ENCODE assay signal across 16 cellular contexts in genomic region chr6:93407186-93407585, GRCh38. TPM values are rescaled to one million over a fixed set of nuclear protein-coding genes. Genes with fewer than 3 reads are reported as not detected.
DNase-seq lines count a peak whose midpoint lies in the region; ATAC-seq, FAIRE-seq and TF ChIP-seq lines count a peak whose summit lies in the region.
"Had no signal": no experiment of that assay in that cellular context is flagged by ENCODE, and none has a peak within 500 bp of the region (broad histone marks: within the 10 kb centered on the region; RNA-seq: fewer than 3 reads in every experiment).

No MANE protein-coding gene starts in this region.

- no peak overlapping the region for H3K27ac ChIP-seq in endothelial cell of umbilical vein (ENCODE audit: insufficient read depth, low read depth, low read length)
- H3K27ac ChIP-seq: gastrocnemius medialis had no signal

- no peak for TF ChIP-seq CTCF in endothelial cell of umbilical vein (IDR thresholded peaks at IDR 0.05; ENCODE audit: extremely low read depth in 1 of 2, insufficient read depth in 1 of 2, low read depth in 1 of 2, low read length in 2 of 2)

- H3K9me1 ChIP-seq in endothelial cell of umbilical vein (replicated peaks; ENCODE audit: control insufficient read depth, extremely low read depth, insufficient read depth, low read length): no peaks in the 10 kb centered on the region

- CTCF ChIA-PET in endothelial cell of umbilical vein (lab: Charles Lee): interaction anchor here (1.2 to 2.3 kb wide), 2 partner anchors 12 to 17 kb away, joined by 3 to 11 read pairs; no protein-coding TSS in a partner anchor

- dilution Hi-C loops in endothelial cell of umbilical vein (cut with MboI; ENCODE audit: extremely low pct_ligation_motif_present, low sequenced_read_pairs): no loop called here

- no peaks in the 10 kb centered on the region for H4K20me1 ChIP-seq in endothelial cell of umbilical vein (replicated peaks; ENCODE audit: control insufficient read depth, extremely low read depth, insufficient read depth, low read length)

- no peaks in the 10 kb centered on the region for H3K36me3 ChIP-seq in endothelial cell of umbilical vein (ENCODE audit: control insufficient read depth in 2 of 2, extremely low read depth in 1 of 2, insufficient read depth in 2 of 2, low read length in 2 of 2)
- H3K36me3 ChIP-seq: gastrocnemius medialis had no signal

- H3K79me2 ChIP-seq in endothelial cell of umbilical vein (ENCODE audit: control insufficient read depth, insufficient read depth, low read length): no peaks in the 10 kb centered on the region

- POLR2A ChIA-PET in endothelial cell of umbilical vein (lab: Charles Lee): no interaction called here

- H3K27me3 ChIP-seq in endothelial cell of umbilical vein (ENCODE audit: control insufficient read depth in 2 of 2, insufficient read depth in 2 of 2, low read length in 2 of 2): peaks cover 6 to 17% of the 10 kb centered on the region in 2 experiments
- H3K27me3 ChIP-seq: gastrocnemius medialis had no signal

- no peak overlapping the region for H2AFZ ChIP-seq in endothelial cell of umbilical vein (ENCODE audit: low read depth, low read length)

- FAIRE-seq in endothelial cell of umbilical vein (lab: Jason Lieb, UNC): peak; percentile 94
- FAIRE-seq in RCC 7860 (lab: Jason Lieb, UNC): no peak

- no peak for TF ChIP-seq POLR2A in endothelial cell of umbilical vein (IDR thresholded peaks at IDR 0.05; ENCODE audit: low read depth, low read length)

- intact Hi-C loops in endothelial cell of umbilical vein (cut with micrococcal nuclease): loop anchor here (1.0 kb wide), 1 partner anchor 12 kb away; the partner anchor contains the start of gene EPHA7

- H3K4me3 ChIP-seq in endothelial cell of umbilical vein (replicated peaks in 1 of 3; ENCODE audit: insufficient read depth in 1 of 3, low read depth in 1 of 3, low read length in 3 of 3): no peak overlapping the region
- H3K4me3 ChIP-seq in skeletal muscle cell (ENCODE audit: low read depth, low read length): no peak overlapping the region
- H3K4me3 ChIP-seq: gastrocnemius medialis had no signal

- no TSS peak for BruUV-seq in endothelial cell of umbilical vein (replicated peaks; lab: Mats Ljungman, UMichigan)

- no peaks in the 10 kb centered on the region for H3K9me3 ChIP-seq in endothelial cell of umbilical vein (replicated peaks; ENCODE audit: control insufficient read depth, insufficient read depth, low read length)
- H3K9me3 ChIP-seq: Caco-2, gastrocnemius medialis had no signal

- peaks cover 7% of the 10 kb centered on the region for H3K4me1 ChIP-seq in endothelial cell of umbilical vein (ENCODE audit: control insufficient read depth, extremely low read depth, insufficient read depth, low read length)
- H3K4me1 ChIP-seq: Caco-2, gastrocnemius medialis had no signal

- no peak for ATAC-seq in GM21576 (IDR thresholded peaks at IDR 0.05; ENCODE audit: unreplicated experiment)
- ATAC-seq: gastrocnemius medialis had no signal

- DNase-seq in NCI-H1436 (lab: John Stamatoyannopoulos, UW) (peak; percentile 20), NCI-H1436 treated with DMSO at 0.1 percent for 48 hours (lab: John Stamatoyannopoulos, UW) (no peak), NCI-H69 (lab: John Stamatoyannopoulos, UW) (peak; percentile 95), endothelial cell of umbilical vein (ENCODE audit: low read depth, low spot score) (peak; percentile 80), skeletal muscle cell (ENCODE audit: low read depth) (peak; percentile 68), RCC 7860 (ENCODE audit: low spot score) (no peak)
- no peak for DNase-seq in activated naive CD4-positive, alpha-beta T cell (lab: John Stamatoyannopoulos, UW)
- DNase-seq: activated CD4-positive, alpha-beta T cell treated with anti-CD3 and anti-CD28 coated beads, Interleukin-2, amount 10 ng/mL, durations not matched to agents 7 days and 5 days; activated effector memory CD4-positive, alpha-beta T cell treated with anti-CD3 and anti-CD28 coated beads, Interleukin-2, amount 50 U/mL, for 16 hours; Caco-2; gastrocnemius medialis; nephron progenitor cell had no signal

- H3K4me2 ChIP-seq in endothelial cell of umbilical vein (ENCODE audit: insufficient read depth, low read length): no peak overlapping the region

- H3K9ac ChIP-seq in endothelial cell of umbilical vein (replicated peaks; ENCODE audit: extremely low read depth, insufficient read depth, low read length): no peak overlapping the region

TF ChIP-seq in endothelial cell of umbilical vein, 7 proteins besides CTCF, POLR2A, EP300 and RAD21:
- TF ChIP-seq JUN (IDR thresholded peaks at IDR 0.05; ENCODE audit: borderline replicate concordance, insufficient read depth, insufficient read length, low read depth) (no peak), FOS (IDR thresholded peaks at IDR 0.05; ENCODE audit: borderline replicate concordance, insufficient read depth, low read length) (no peak)
TF ChIP-seq in endothelial cell of umbilical vein: peak in this region for 0.

RNA-seq across cellular contexts. Expression of gene EPHA7, which starts 12.2 kb away (rescaled TPM):
- total RNA-seq in endothelial cell of umbilical vein: 0.09 TPM in 1 of 2 replicates, not detected in the other
- polyA plus RNA-seq in endothelial cell of umbilical vein: not detected in 2 replicates
- 0.01 TPM in 1 of 2 replicates, not detected in the other for polyA plus RNA-seq in endothelial cell of umbilical vein (2011; cell fraction: cytosol; rRNA removed)
- polyA plus RNA-seq in endothelial cell of umbilical vein (2011; cell fraction: nucleus; rRNA removed): 0.06 TPM in 1 of 2 replicates, not detected in the other
- not detected in 2 replicates for polyA plus RNA-seq in endothelial cell of umbilical vein (2012)
- 0.15 TPM in 1 of 2 replicates, not detected in the other for polyA minus RNA-seq in endothelial cell of umbilical vein
- polyA minus RNA-seq in endothelial cell of umbilical vein (2011; cell fraction: cytosol; rRNA and poly(A)+ RNA removed): not detected
- not detected in 2 replicates for polyA minus RNA-seq in endothelial cell of umbilical vein (2011; cell fraction: nucleus; rRNA and poly(A)+ RNA removed)
- total RNA-seq: activated CD4-positive, alpha-beta T cell treated with anti-CD3 and anti-CD28 coated beads, Interleukin-2, amount 10 ng/mL, durations not matched to agents 7 days and 5 days; Caco-2; M059J; OCI-LY7; T-helper 1 cell treated with Interleukin-12 subunit alpha and Interleukin-12 subunit beta and Interleukin-4 antibody, amounts not matched to agents 30 ng/mL and 1 ng/mL, for 36 hours had no signal

Comparison
In these comparisons a context has a peak if more than half of its experiments do, and no peak if none do; other contexts are left out.
1. DNase-seq: peak in NCI-H1436 (single experiment), NCI-H69 (single experiment), endothelial cell of umbilical vein (single experiment) and skeletal muscle cell (single experiment); none in NCI-H1436 treated with DMSO at 0.1 percent for 48 hours (single experiment), activated naive CD4-positive, alpha-beta T cell (0 of 4) and RCC 7860 (single experiment).